8 cellular contexts compared by ENCODE assay signal in the genomic region with DNA sequence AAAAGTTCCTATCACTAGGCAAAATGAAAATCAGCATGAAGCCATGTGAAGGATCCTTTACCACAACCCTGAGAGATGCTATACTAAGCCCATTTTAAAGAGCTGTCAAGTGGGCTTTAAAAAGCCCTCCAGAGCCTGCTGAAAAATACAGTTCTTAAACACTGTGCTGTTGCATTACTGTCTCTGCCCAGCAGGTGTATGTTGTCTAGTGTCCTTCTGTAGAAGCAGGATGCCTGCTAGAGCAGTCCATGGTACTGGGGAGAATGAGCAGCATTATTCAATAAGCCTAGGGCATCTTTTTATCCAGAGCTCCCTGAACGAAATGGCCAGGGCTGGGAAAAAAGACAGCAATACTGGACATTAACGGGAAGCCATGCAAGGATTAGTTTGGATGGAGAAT.
DNase-seq lines count a peak whose midpoint lies in the region; ATAC-seq and TF ChIP-seq lines count a peak whose summit lies in the region.

No MANE protein-coding gene starts in this region.

- no peaks in the 10 kb centered on the region for H3K79me2 ChIP-seq in OCI-LY3 (ENCODE audit: low read length)

- H3K36me3 ChIP-seq in OCI-LY3 (replicated peaks; ENCODE audit: low read depth, low read length) = no peaks in the 10 kb centered on the region

- intact Hi-C loops in lower leg skin (cut with DNase I; ENCODE audit: low total_unique reads) = no loop called here

- no peak overlapping the region for H3K9ac ChIP-seq in OCI-LY3 (ENCODE audit: low read length)

- CTCF ChIA-PET in GM10248 (lab: Yijun Ruan, JAX) = interaction anchor here (0.8 to 2.7 kb wide), 2 partner anchors 18 to 105 kb away, joined by 3 to 11 read pairs; no protein-coding TSS in a partner anchor

- DNase-seq in NCI-H82 (lab: John Stamatoyannopoulos, UW) = peak; percentile 58
- no peak for DNase-seq in NCI-H82 treated with DMSO at 0.1 percent for 48 hours (lab: John Stamatoyannopoulos, UW; ENCODE audit: unreplicated experiment)
- DNase-seq in iris pigment epithelial cell (ENCODE audit: low read depth) = peak; percentile 43
- DNase-seq in activated CD8-positive, alpha-beta memory T cell treated with anti-CD3 and anti-CD28 coated beads, Interleukin-2, amount 50 U/mL, for 48 hours = no peak
- no peak for DNase-seq in lower leg skin (ENCODE audit: low spot score in 2 of 2)
- DNase-seq in GM10248 (ENCODE audit: extremely low spot score) = no peak

- no peak for TF ChIP-seq POLR2A in lower leg skin (IDR thresholded peaks at IDR 0.05)

- no peaks in the 10 kb centered on the region for H4K20me1 ChIP-seq in OCI-LY3 (ENCODE audit: insufficient read depth, low read length)

- H3K4me1 ChIP-seq in OCI-LY3 (ENCODE audit: low read length) = no peaks in the 10 kb centered on the region

- 73 to 90% methylated on average over 2 of the region's 2 CpGs for WGBS in lower leg skin, 2 donors

- H3K27ac ChIP-seq in OCI-LY3 (ENCODE audit: low read length) = no peak overlapping the region

- peak; percentile 20 for TF ChIP-seq CTCF in OCI-LY3 (IDR thresholded peaks at IDR 0.05; ENCODE audit: low read depth, low read length)
- no peak for TF ChIP-seq CTCF in lower leg skin (IDR thresholded peaks at IDR 0.05)
- no peak for TF ChIP-seq CTCF in GM10248 (IDR thresholded peaks at IDR 0.05; ENCODE audit: control extremely low read depth, extremely low read depth, low read depth, missing control alignments)

- H2AFZ ChIP-seq in OCI-LY3 (ENCODE audit: low read depth, low read length) = no peak overlapping the region

- POLR2A ChIA-PET in GM10248 (lab: Yijun Ruan, JAX) = no interaction called here

- peak; percentile 80 for ATAC-seq in HG03097 (IDR thresholded peaks at IDR 0.05; ENCODE audit: low FRiP score, unreplicated experiment)

- no peak overlapping the region for H3K4me2 ChIP-seq in OCI-LY3 (ENCODE audit: low read length)

- no peak overlapping the region for H3K4me3 ChIP-seq in OCI-LY3 (ENCODE audit: low read length)
- H3K4me3 ChIP-seq in lower leg skin (ENCODE audit: low read depth, poor library complexity, severe bottlenecking) = no peak overlapping the region

- no peaks in the 10 kb centered on the region for H3K27me3 ChIP-seq in OCI-LY3 (ENCODE audit: low read depth, low read length)

- H3K9me3 ChIP-seq in OCI-LY3 (ENCODE audit: insufficient read depth, low read length) = no peaks in the 10 kb centered on the region

Comparison
In these comparisons a context has a peak if more than half of its experiments do, and no peak if none do; other contexts are left out.
1. DNase-seq: peak in NCI-H82 (single experiment) and iris pigment epithelial cell (single experiment); none in NCI-H82 treated with DMSO at 0.1 percent for 48 hours (single experiment), activated CD8-positive, alpha-beta memory T cell treated with anti-CD3 and anti-CD28 coated beads, Interleukin-2, amount 50 U/mL, for 48 hours (single experiment), lower leg skin (0 of 2) and GM10248 (single experiment).